1 cellular context compared by ENCODE assay signal in the genomic region with DNA sequence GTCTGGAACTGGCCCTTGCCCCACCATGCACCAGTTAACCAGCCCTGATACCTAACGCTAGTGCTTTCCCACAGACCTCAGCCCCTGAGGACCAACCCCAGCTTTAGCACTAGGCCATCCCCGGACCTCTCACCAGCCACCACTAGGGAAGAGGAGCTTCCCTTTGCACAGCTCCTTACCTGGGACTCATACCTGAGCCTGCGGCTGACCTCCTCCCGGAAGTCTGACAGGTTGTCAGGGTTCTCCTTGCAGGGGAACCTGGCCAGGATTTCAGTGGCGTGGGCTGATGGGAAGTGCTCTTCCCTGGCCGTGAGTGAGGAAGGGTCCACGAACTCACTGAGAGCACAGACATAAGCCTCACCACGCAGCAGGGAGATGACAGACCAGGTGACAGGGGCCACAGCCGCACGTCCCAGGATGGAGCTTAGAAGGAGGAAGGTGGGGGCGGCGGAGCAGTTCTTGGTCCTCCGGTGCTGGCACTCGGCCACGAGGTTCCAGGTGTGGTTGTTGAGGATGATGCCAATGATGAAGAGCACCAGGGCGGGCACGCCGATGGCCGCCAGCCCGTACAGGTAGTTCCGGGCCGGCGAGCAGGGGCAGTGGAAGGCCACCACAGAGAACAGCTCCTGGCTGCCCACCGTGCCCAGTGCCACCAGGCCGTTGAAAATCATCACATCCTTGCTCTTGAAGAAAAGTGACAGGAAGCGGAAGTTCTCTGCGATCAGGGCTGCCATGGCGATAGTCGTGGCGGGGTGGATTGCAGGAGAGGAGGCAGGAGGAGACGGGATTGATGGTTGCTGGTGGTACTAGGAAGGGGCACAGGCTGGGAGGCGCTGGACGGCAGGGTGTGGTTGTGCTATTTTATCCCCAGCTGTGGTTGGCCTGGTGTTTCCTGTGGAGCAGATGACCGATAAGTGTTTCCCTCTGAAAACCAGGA.
A peak's percentile ranks its signal among the peaks of the same experiment; 100 is the strongest.
TF ChIP-seq lines count a peak whose summit lies in the region.

No MANE protein-coding gene starts in this region.

TF ChIP-seq in K562, 482 proteins besides CTCF, POLR2A, EP300 and RAD21:
- TF ChIP-seq SPI1 (IDR thresholded peaks at IDR 0.05; ENCODE audit: borderline replicate concordance, low read depth, low read length) (no peak), POLR2G (IDR thresholded peaks at IDR 0.05; ENCODE audit: low read depth, low read length) (peak; percentile 45), HLTF (IDR thresholded peaks at IDR 0.05) (no peak), NR2F6 (CRISPR knock-in tag; IDR thresholded peaks at IDR 0.05) (no peak), ZNF707 (CRISPR knock-in tag; conservative IDR thresholded peaks at IDR 0.05) (no peak)
- TF ChIP-seq, protein P1, sequence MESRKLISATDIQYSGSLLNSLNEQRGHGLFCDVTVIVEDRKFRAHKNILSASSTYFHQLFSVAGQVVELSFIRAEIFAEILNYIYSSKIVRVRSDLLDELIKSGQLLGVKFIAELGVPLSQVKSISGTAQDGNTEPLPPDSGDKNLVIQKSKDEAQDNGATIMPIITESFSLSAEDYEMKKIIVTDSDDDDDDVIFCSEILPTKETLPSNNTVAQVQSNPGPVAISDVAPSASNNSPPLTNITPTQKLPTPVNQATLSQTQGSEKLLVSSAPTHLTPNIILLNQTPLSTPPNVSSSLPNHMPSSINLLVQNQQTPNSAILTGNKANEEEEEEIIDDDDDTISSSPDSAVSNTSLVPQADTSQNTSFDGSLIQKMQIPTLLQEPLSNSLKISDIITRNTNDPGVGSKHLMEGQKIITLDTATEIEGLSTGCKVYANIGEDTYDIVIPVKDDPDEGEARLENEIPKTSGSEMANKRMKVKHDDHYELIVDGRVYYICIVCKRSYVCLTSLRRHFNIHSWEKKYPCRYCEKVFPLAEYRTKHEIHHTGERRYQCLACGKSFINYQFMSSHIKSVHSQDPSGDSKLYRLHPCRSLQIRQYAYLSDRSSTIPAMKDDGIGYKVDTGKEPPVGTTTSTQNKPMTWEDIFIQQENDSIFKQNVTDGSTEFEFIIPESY (CRISPR knock-in tag; IDR thresholded peaks at IDR 0.05): peak; percentile 31; the same call in 1 of the 2 replicates
